Comparison of ENCODE assay signal across 29 cellular contexts in the genomic region with DNA sequence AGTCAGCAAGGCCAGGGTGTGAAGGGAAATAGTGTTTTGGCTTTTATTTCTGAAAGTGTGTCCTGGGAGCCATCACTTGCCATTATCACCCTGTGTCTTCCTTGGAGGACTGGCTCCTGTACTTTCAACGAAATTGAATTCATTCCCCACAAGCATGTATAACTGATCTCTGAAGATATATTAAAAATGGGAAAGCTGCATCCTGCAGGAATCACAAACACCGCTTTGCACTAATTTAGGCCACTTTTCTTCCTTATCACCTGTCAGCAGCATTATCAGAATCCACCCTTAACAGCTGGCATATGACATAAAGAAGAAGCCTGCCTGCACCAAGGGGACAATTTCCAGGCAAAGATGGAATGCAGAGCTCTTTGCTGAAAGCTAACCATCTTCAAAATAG. TPM values are rescaled to one million over a fixed set of nuclear protein-coding genes. Genes with fewer than 3 reads are reported as not detected.
"Had no signal": no experiment of that assay in that cellular context is flagged by ENCODE, and none has a peak within 500 bp of the region (broad histone marks: within the 10 kb centered on the region; RNA-seq: fewer than 3 reads in every experiment).

No MANE protein-coding gene starts in this region.

- H3K4me3 ChIP-seq: colonic mucosa, esophagus squamous epithelium, gastrocnemius medialis, heart right ventricle, left lung, lower lobe of right lung, mucosa of descending colon had no signal

- H3K9me3 ChIP-seq: colonic mucosa, esophagus squamous epithelium, gastrocnemius medialis, heart right ventricle, left lung, lower lobe of right lung, mucosa of descending colon had no signal

- H3K36me3 ChIP-seq: colonic mucosa, esophagus squamous epithelium, gastrocnemius medialis, heart right ventricle, left lung, lower lobe of right lung had no signal

- H3K4me1 ChIP-seq: colonic mucosa, esophagus squamous epithelium, gastrocnemius medialis, heart right ventricle, left lung, lower lobe of right lung had no signal

- H3K27me3 ChIP-seq: colonic mucosa, esophagus squamous epithelium, gastrocnemius medialis had no signal

- H3K9me3 Mint-ChIP-seq: dendritic cell treated with granulocyte-macrophage colony-stimulating factor and Interleukin-4, amounts not matched to agents 40 ng/mL and 50 ng/mL, for 4 days; endodermal cell; mesothelial cell of epicardium had no signal

- ATAC-seq: effector memory CD8-positive, alpha-beta T cell; esophagus mucosa; gastrocnemius medialis; heart right ventricle; left cardiac atrium; left lung; left ventricle myocardium superior; lower lobe of right lung; mucosa of descending colon had no signal

- DNase-seq: colonic mucosa; cortex of kidney; effector CD8-positive, alpha-beta T cell; effector memory CD8-positive, alpha-beta T cell; endodermal cell; erythroblast; esophagus squamous epithelium; foreskin fibroblast; foreskin melanocyte; gastrocnemius medialis; glutamatergic neuron; head of caudate nucleus; heart right ventricle; hippocampal formation; left cardiac atrium; left lung; left ventricle myocardium superior; lower lobe of right lung; mesenchymal stem cell; mucosa of descending colon had no signal

- H3K4me1 Mint-ChIP-seq: mesothelial cell of epicardium had no signal

- H3K4me3 Mint-ChIP-seq: dendritic cell treated with granulocyte-macrophage colony-stimulating factor and Interleukin-4, amounts not matched to agents 40 ng/mL and 50 ng/mL, for 4 days; effector memory CD8-positive, alpha-beta T cell; endodermal cell; mesothelial cell of epicardium had no signal

- FAIRE-seq: endometrium, islet of Langerhans, keratinocyte had no signal

- H3K27me3 Mint-ChIP-seq: effector memory CD8-positive, alpha-beta T cell had no signal

- H3K27ac Mint-ChIP-seq: dendritic cell treated with granulocyte-macrophage colony-stimulating factor and Interleukin-4, amounts not matched to agents 40 ng/mL and 50 ng/mL, for 4 days; effector memory CD8-positive, alpha-beta T cell; endodermal cell; mesothelial cell of epicardium had no signal

- H3K27ac ChIP-seq: colonic mucosa, epithelial cell of prostate, esophagus squamous epithelium, gastrocnemius medialis, heart right ventricle, left lung, lower lobe of right lung had no signal

- H3K36me3 Mint-ChIP-seq: mesothelial cell of epicardium had no signal

RNA-seq across cellular contexts. Expression of a gene that starts 56.2 kb away (rescaled TPM):
- total RNA-seq: esophagus mucosa, esophagus squamous epithelium, gastrocnemius medialis, glomerular endothelial cell, left cardiac atrium, left ventricle myocardium superior, lung microvascular endothelial cell had no signal
- polyA plus RNA-seq: keratinocyte had no signal
